18 cellular contexts compared by ENCODE assay signal in the genomic region with DNA sequence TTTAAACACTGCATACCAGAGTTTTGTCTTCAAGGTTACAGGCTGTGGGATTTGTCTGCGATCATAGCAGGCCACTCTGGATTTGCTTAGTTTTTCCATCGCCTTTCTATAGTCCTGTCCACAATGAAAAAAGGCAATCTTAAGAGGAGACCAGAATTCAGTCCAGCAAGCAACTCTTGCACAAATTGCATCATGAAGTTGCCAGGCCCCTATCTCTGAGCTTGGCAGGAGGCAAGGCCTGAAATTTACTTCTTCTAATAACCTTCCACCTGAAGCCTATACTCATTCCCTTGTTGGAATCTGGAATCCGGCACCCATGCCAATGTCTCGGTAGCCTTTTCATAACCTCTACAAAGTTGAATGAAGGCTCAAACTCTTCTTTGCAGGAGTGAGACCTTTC.
"Had no signal": no experiment of that assay in that cellular context is flagged by ENCODE, and none has a peak within 500 bp of the region (broad histone marks: within the 10 kb centered on the region; RNA-seq: fewer than 3 reads in every experiment).

No MANE protein-coding gene starts in this region.

- H3K9me3 ChIP-seq: gastroesophageal sphincter, left lung, tibial nerve, upper lobe of right lung, vagina had no signal

- DNase-seq: cortex of kidney; dorsolateral prefrontal cortex; effector CD8-positive, alpha-beta T cell; glutamatergic neuron; islet precursor cell; left lung; naive thymus-derived CD4-positive, alpha-beta T cell; nephron progenitor cell; stimulated activated CD4-positive, alpha-beta T cell treated with anti-CD3 and anti-CD28 coated beads, Interleukin-4, amount 100 ng/mL, for 1 hour; stimulated activated CD8-positive, alpha-beta memory T cell treated with anti-CD3 and anti-CD28 coated beads, Interleukin-4, amount 100 ng/mL, for 48 hours; stimulated activated naive CD8-positive, alpha-beta T cell treated with anti-CD3 and anti-CD28 coated beads, Interleukin-15, Interleukin-2, amounts not matched to agents 100 U/mL and 50 U/mL, for 24 hours; upper lobe of right lung had no signal

- H3K9me3 Mint-ChIP-seq: naive thymus-derived CD4-positive, alpha-beta T cell; nephron progenitor cell; stimulated activated effector memory CD8-positive, alpha-beta T cell treated with anti-CD3 and anti-CD28 coated beads, Interleukin-12 subunit alpha, Interleukin-12 subunit beta, amount 100 ng/mL, for 72 hours had no signal

- H3K4me3 Mint-ChIP-seq: naive thymus-derived CD4-positive, alpha-beta T cell; nephron progenitor cell; stimulated activated effector memory CD8-positive, alpha-beta T cell treated with anti-CD3 and anti-CD28 coated beads, Interleukin-12 subunit alpha, Interleukin-12 subunit beta, amount 100 ng/mL, for 72 hours had no signal

- ATAC-seq: esophagus mucosa; gastroesophageal sphincter; left lung; naive thymus-derived CD4-positive, alpha-beta T cell; stimulated activated effector memory CD8-positive, alpha-beta T cell treated with anti-CD3 and anti-CD28 coated beads, Interleukin-12 subunit alpha, Interleukin-12 subunit beta, amount 100 ng/mL, for 72 hours; stimulated activated naive CD8-positive, alpha-beta T cell treated with anti-CD3 and anti-CD28 coated beads, Interleukin-15, Interleukin-2, amounts not matched to agents 100 U/mL and 50 U/mL, for 24 hours; upper lobe of right lung had no signal

- FAIRE-seq: endometrium had no signal

- H3K36me3 Mint-ChIP-seq: naive thymus-derived CD4-positive, alpha-beta T cell; stimulated activated effector memory CD8-positive, alpha-beta T cell treated with anti-CD3 and anti-CD28 coated beads, Interleukin-12 subunit alpha, Interleukin-12 subunit beta, amount 100 ng/mL, for 72 hours had no signal

- H3K36me3 ChIP-seq: gastroesophageal sphincter, left lung, tibial nerve, upper lobe of right lung, vagina had no signal

- H3K4me1 ChIP-seq: vagina had no signal

- H3K27me3 ChIP-seq: dorsolateral prefrontal cortex, gastroesophageal sphincter, left lung, tibial nerve, upper lobe of right lung, vagina had no signal

- H3K27ac Mint-ChIP-seq: naive thymus-derived CD4-positive, alpha-beta T cell; nephron progenitor cell; stimulated activated effector memory CD8-positive, alpha-beta T cell treated with anti-CD3 and anti-CD28 coated beads, Interleukin-12 subunit alpha, Interleukin-12 subunit beta, amount 100 ng/mL, for 72 hours had no signal

- H3K27ac ChIP-seq: dorsolateral prefrontal cortex, left lung, tibial nerve, upper lobe of right lung, vagina had no signal

- H3K4me1 Mint-ChIP-seq: naive thymus-derived CD4-positive, alpha-beta T cell; stimulated activated effector memory CD8-positive, alpha-beta T cell treated with anti-CD3 and anti-CD28 coated beads, Interleukin-12 subunit alpha, Interleukin-12 subunit beta, amount 100 ng/mL, for 72 hours had no signal

- H3K4me3 ChIP-seq: dorsolateral prefrontal cortex, gastroesophageal sphincter, left lung, tibial nerve, upper lobe of right lung, vagina had no signal
